Comparison of ENCODE assay signal across 14 cellular contexts in genomic region chr7:37719077-37719476, GRCh38. TPM values are rescaled to one million over a fixed set of nuclear protein-coding genes. Genes with fewer than 3 reads are reported as not detected.
DNase-seq lines count a peak whose midpoint lies in the region; ATAC-seq and TF ChIP-seq lines count a peak whose summit lies in the region.
"Had no signal": no experiment of that assay in that cellular context is flagged by ENCODE, and none has a peak within 500 bp of the region (broad histone marks: within the 10 kb centered on the region; RNA-seq: fewer than 3 reads in every experiment).

No MANE protein-coding gene starts in this region.

- H3K79me2 ChIP-seq in Karpas-422 (ENCODE audit: low read length) = no peaks in the 10 kb centered on the region

- no peaks in the 10 kb centered on the region for H3K4me1 ChIP-seq in Karpas-422 (ENCODE audit: low read length)
- H3K4me1 ChIP-seq: foreskin keratinocyte had no signal

- no peaks in the 10 kb centered on the region for H3K9me2 ChIP-seq in Karpas-422 (replicated peaks; ENCODE audit: insufficient read depth, low read length)

- no peak overlapping the region for H3K27ac ChIP-seq in Karpas-422 (ENCODE audit: low read length)
- H3K27ac ChIP-seq: foreskin keratinocyte had no signal

- no peak overlapping the region for H3K9ac ChIP-seq in Karpas-422 (ENCODE audit: low read length)

- no peaks in the 10 kb centered on the region for H3K9me3 ChIP-seq in Karpas-422 (ENCODE audit: low read length)

- ATAC-seq in GM19372 (IDR thresholded peaks at IDR 0.05; ENCODE audit: low read depth, unreplicated experiment) (peak; percentile 65), HG02763 (IDR thresholded peaks at IDR 0.05; ENCODE audit: unreplicated experiment) (peak; percentile 69), HG03460 (IDR thresholded peaks at IDR 0.05; ENCODE audit: unreplicated experiment) (peak; percentile 84)
- ATAC-seq: foreskin keratinocyte had no signal

- H3K4me2 ChIP-seq in Karpas-422 (ENCODE audit: low read depth, low read length, poor library complexity, severe bottlenecking) = no peak overlapping the region

- no peaks in the 10 kb centered on the region for H4K20me1 ChIP-seq in Karpas-422 (ENCODE audit: insufficient read depth, low read depth, low read length)

- DNase-seq in GM13976 (ENCODE audit: low spot score) (peak; percentile 36), DMS153 (lab: John Stamatoyannopoulos, UW) (no peak), NCI-H2227 (lab: John Stamatoyannopoulos, UW; ENCODE audit: unreplicated experiment) (no peak), Karpas-422 (no peak), HuH-7 (ENCODE audit: low spot score) (no peak)
- DNase-seq: foreskin keratinocyte, naive B cell, NCI-H510A treated with DMSO at 0.1 percent for 48 hours, SHP77, trophoblast cell had no signal

- H2AFZ ChIP-seq in Karpas-422 (ENCODE audit: low read length) = no peak overlapping the region

- no peak for TF ChIP-seq CTCF in GM13976 (IDR thresholded peaks at IDR 0.05; ENCODE audit: borderline replicate concordance, control extremely low read depth, extremely low read depth, insufficient read depth, missing control alignments)

- in situ Hi-C loops in GM13976 (cut with MboI; ENCODE audit: low sequenced_read_pairs, unreplicated experiment) = no loop called here

- H3K27me3 ChIP-seq in Karpas-422 (ENCODE audit: low read length) = no peaks in the 10 kb centered on the region
- H3K27me3 ChIP-seq: foreskin keratinocyte had no signal

- no peaks in the 10 kb centered on the region for H3K36me3 ChIP-seq in Karpas-422 (ENCODE audit: insufficient read depth, low read length)

- H3K4me3 ChIP-seq in Karpas-422 (ENCODE audit: low read length) = no peak overlapping the region

RNA-seq across cellular contexts. Expression of gene GPR141, which starts 35.5 kb away (rescaled TPM):
- not detected in 2 replicates for total RNA-seq in Karpas-422 (2014; rRNA removed; shearing (Covaris generic); ENCODE audit: low replicate concordance)
- total RNA-seq: foreskin keratinocyte, M059J had no signal
